ENCODE assay signal across 16 cellular contexts in genomic region chrX:10174051-10174450, GRCh38. TPM values are rescaled to one million over a fixed set of nuclear protein-coding genes. Genes with fewer than 3 reads are reported as not detected.
DNase-seq lines count a peak whose midpoint lies in the region; ATAC-seq and TF ChIP-seq lines count a peak whose summit lies in the region.
"Had no signal": no experiment of that assay in that cellular context is flagged by ENCODE, and none has a peak within 500 bp of the region (broad histone marks: within the 10 kb centered on the region; RNA-seq: fewer than 3 reads in every experiment).

No MANE protein-coding gene starts in this region.

- H3K36me3 Mint-ChIP-seq in mesothelial cell of epicardium = peaks cover under 1% of the 10 kb centered on the region
- H3K36me3 Mint-ChIP-seq: activated naive CD4-positive, alpha-beta T cell treated with anti-CD3 and anti-CD28 coated beads, Interleukin-2, amount 50 U/mL, for 24 hours had no signal

- TF ChIP-seq POLR2A in uterus (IDR thresholded peaks at IDR 0.05) = no peak

- H3K27me3 Mint-ChIP-seq in mesothelial cell of epicardium (ENCODE audit: low read depth) = no peaks in the 10 kb centered on the region

- TF ChIP-seq CTCF in mesothelial cell of epicardium (IDR thresholded peaks at IDR 0.05; ENCODE audit: unreplicated experiment) (no peak), uterus (IDR thresholded peaks at IDR 0.05) (no peak)

- 88 to 89% methylated on average over 9 of the region's 9 CpGs for WGBS in ectodermal cell, 2 experiments

- H3K4me3 ChIP-seq in SJSA1 (no peak overlapping the region), ectodermal cell (ENCODE audit: insufficient read depth, low read depth, low read length) (no peak overlapping the region), uterus (no peak overlapping the region)
- H3K4me3 ChIP-seq: HAP-1, lower lobe of right lung, neural progenitor cell had no signal

- H3K36me3 ChIP-seq in SJSA1 (peaks cover 4% of the 10 kb centered on the region; the same call in 1 of the 2 replicates), ectodermal cell (ENCODE audit: control insufficient read depth, insufficient read depth, low read length) (no peaks in the 10 kb centered on the region), uterus (no peaks in the 10 kb centered on the region)
- H3K36me3 ChIP-seq: HAP-1, lower lobe of right lung, neural progenitor cell had no signal

- DNase-seq in SJSA1 (ENCODE audit: low read depth in 1 of 2, low spot score in 2 of 2) (no peak), mesothelial cell of epicardium (ENCODE audit: low spot score in 2 of 2, unreplicated experiment in 2 of 2) (no peak), uterus (no peak), hepatic stellate cell (ENCODE audit: low spot score) (no peak), NCI-H2081 treated with DMSO at 0.1 percent for 48 hours (lab: John Stamatoyannopoulos, UW) (no peak)
- DNase-seq: activated CD4-positive, alpha-beta T cell treated with anti-CD3 and anti-CD28 coated beads for 48 hours; activated T-cell treated with anti-CD3 and anti-CD28 coated beads for 4 hours; lower lobe of right lung; NCI-H1930; NCI-H524; stimulated activated CD4-positive, alpha-beta T cell treated with anti-CD3 and anti-CD28 coated beads, Interleukin-2, amount 100 ng/mL, for 24 hours had no signal

- H3K4me1 Mint-ChIP-seq in mesothelial cell of epicardium = peaks cover 32% of the 10 kb centered on the region
- H3K4me1 Mint-ChIP-seq: activated naive CD4-positive, alpha-beta T cell treated with anti-CD3 and anti-CD28 coated beads, Interleukin-2, amount 50 U/mL, for 24 hours had no signal

- H3K27ac Mint-ChIP-seq in mesothelial cell of epicardium = peak overlapping the region; percentile 96
- H3K27ac Mint-ChIP-seq: activated naive CD4-positive, alpha-beta T cell treated with anti-CD3 and anti-CD28 coated beads, Interleukin-2, amount 50 U/mL, for 24 hours had no signal

- intact Hi-C loops in uterus (cut with DNase I; ENCODE audit: low total_unique reads) = no loop called here

- no peak for ATAC-seq in HG03432 (IDR thresholded peaks at IDR 0.05; ENCODE audit: unreplicated experiment)
- ATAC-seq: lower lobe of right lung had no signal

- H3K27me3 ChIP-seq in SJSA1 (replicated peaks) (no peaks in the 10 kb centered on the region), ectodermal cell (ENCODE audit: control insufficient read depth, insufficient read depth, low read length, poor library complexity, severe bottlenecking) (no peaks in the 10 kb centered on the region), uterus (no peaks in the 10 kb centered on the region)
- H3K27me3 ChIP-seq: neural progenitor cell had no signal

- H3K27ac ChIP-seq in SJSA1 = peak overlapping the region; percentile 93
- peak overlapping the region; percentile 94 for H3K27ac ChIP-seq in ectodermal cell (ENCODE audit: insufficient read depth, low read depth, low read length, poor library complexity, severe bottlenecking)
- peak overlapping the region; percentile 28 to 82 for H3K27ac ChIP-seq in uterus
- H3K27ac ChIP-seq: lower lobe of right lung had no signal

- peaks cover 36% of the 10 kb centered on the region for H3K4me1 ChIP-seq in SJSA1 (replicated peaks)
- H3K4me1 ChIP-seq in ectodermal cell (ENCODE audit: control insufficient read depth, insufficient read depth, low read length) = peaks cover 7% of the 10 kb centered on the region
- no peaks in the 10 kb centered on the region for H3K4me1 ChIP-seq in uterus
- H3K4me1 ChIP-seq: HAP-1, neural progenitor cell had no signal

- H3K9me3 ChIP-seq in SJSA1 (replicated peaks) (no peaks in the 10 kb centered on the region), ectodermal cell (ENCODE audit: control insufficient read depth, low read length) (no peaks in the 10 kb centered on the region), uterus (no peaks in the 10 kb centered on the region)
- H3K9me3 ChIP-seq: HAP-1, lower lobe of right lung had no signal

- peaks cover 20% of the 10 kb centered on the region for H3K9me3 Mint-ChIP-seq in mesothelial cell of epicardium
- H3K9me3 Mint-ChIP-seq: activated naive CD4-positive, alpha-beta T cell treated with anti-CD3 and anti-CD28 coated beads, Interleukin-2, amount 50 U/mL, for 24 hours had no signal

- no peak overlapping the region for H3K4me3 Mint-ChIP-seq in mesothelial cell of epicardium
- H3K4me3 Mint-ChIP-seq: activated naive CD4-positive, alpha-beta T cell treated with anti-CD3 and anti-CD28 coated beads, Interleukin-2, amount 50 U/mL, for 24 hours had no signal

RNA-seq across cellular contexts. Expression of gene CLCN4, which starts 17.3 kb away (rescaled TPM):
- total RNA-seq in SJSA1 (2014; rRNA removed; shearing (Covaris generic)) = 6.6 and 10.9 TPM in 2 replicates
- polyA plus RNA-seq in ectodermal cell (2013, experiment 1 of 4) = 13.7 TPM
- polyA plus RNA-seq in ectodermal cell (2013, experiment 2 of 4) = 13.4 TPM
- polyA plus RNA-seq in ectodermal cell (2013, experiment 3 of 4) = 8.3 TPM
- polyA plus RNA-seq in ectodermal cell (2013, experiment 4 of 4) = 9.7 TPM
- total RNA-seq in mesothelial cell of epicardium = 5.7 to 8.6 TPM (median 7.0 TPM) in 3 replicates
- total RNA-seq in uterus = 1 to 10 TPM in 3 of 4 donors, under 1 TPM in 1; 0.88 to 3.6 (median 1.5) TPM
